Comparison of ENCODE assay signal across 1 cellular context in the genomic region with DNA sequence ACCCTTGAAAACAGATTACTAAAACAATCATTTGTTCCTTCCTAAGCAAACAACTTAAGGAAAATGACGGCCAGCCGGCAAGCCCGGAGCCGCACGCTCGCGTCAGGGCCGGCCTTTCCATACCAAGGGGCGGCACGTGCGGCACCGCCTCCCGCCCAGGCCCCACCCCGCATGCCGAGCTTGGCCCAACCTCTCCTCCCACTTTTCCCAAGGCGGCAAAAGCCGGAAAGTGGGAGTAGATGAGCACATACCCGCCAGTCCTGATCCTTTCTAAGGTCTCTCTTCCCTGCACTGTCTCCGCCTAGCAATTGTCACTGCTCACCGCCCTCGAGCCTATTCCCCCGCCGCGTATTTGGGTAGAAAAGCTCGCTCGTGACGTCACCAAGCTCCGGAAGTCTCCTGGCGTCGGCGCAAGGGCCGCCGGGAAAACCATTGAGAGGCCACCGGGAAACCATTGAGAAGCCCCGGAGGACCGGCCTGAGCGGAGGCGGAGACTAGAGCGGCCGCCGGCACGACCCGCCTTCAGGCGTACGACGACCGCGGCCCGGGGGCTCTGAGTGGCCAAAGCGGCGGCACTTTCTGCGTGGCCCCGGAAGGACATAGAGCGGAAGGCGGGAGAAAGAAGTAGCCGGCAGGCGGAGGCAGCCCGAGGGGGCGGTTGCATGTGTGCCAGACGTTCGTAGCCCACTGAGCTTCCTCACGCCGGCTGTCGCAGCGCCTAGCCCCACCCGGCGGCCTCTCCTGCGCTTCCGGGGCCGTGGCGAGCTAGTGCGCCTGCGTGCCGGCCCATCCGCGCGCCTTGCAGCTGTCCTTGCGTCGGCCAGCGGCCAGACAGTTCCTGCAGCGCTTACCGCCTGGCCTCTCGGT.
TF ChIP-seq lines count a peak whose summit lies in the region.

A gene with protein sequence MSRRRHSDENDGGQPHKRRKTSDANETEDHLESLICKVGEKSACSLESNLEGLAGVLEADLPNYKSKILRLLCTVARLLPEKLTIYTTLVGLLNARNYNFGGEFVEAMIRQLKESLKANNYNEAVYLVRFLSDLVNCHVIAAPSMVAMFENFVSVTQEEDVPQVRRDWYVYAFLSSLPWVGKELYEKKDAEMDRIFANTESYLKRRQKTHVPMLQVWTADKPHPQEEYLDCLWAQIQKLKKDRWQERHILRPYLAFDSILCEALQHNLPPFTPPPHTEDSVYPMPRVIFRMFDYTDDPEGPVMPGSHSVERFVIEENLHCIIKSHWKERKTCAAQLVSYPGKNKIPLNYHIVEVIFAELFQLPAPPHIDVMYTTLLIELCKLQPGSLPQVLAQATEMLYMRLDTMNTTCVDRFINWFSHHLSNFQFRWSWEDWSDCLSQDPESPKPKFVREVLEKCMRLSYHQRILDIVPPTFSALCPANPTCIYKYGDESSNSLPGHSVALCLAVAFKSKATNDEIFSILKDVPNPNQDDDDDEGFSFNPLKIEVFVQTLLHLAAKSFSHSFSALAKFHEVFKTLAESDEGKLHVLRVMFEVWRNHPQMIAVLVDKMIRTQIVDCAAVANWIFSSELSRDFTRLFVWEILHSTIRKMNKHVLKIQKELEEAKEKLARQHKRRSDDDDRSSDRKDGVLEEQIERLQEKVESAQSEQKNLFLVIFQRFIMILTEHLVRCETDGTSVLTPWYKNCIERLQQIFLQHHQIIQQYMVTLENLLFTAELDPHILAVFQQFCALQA (plus strand): TSS at position 830 of the 867 bp plus-strand sequence. CDS start 61 bp downstream, outside the sequence.
A gene (minus strand): TSS at position 377 of the 867 bp plus-strand sequence. CDS start 5,806 bp downstream, outside the sequence.

TF ChIP-seq in K562, 482 proteins besides CTCF, POLR2A, EP300 and RAD21 (continued from another document and continues in another):
- TF ChIP-seq, protein P1, sequence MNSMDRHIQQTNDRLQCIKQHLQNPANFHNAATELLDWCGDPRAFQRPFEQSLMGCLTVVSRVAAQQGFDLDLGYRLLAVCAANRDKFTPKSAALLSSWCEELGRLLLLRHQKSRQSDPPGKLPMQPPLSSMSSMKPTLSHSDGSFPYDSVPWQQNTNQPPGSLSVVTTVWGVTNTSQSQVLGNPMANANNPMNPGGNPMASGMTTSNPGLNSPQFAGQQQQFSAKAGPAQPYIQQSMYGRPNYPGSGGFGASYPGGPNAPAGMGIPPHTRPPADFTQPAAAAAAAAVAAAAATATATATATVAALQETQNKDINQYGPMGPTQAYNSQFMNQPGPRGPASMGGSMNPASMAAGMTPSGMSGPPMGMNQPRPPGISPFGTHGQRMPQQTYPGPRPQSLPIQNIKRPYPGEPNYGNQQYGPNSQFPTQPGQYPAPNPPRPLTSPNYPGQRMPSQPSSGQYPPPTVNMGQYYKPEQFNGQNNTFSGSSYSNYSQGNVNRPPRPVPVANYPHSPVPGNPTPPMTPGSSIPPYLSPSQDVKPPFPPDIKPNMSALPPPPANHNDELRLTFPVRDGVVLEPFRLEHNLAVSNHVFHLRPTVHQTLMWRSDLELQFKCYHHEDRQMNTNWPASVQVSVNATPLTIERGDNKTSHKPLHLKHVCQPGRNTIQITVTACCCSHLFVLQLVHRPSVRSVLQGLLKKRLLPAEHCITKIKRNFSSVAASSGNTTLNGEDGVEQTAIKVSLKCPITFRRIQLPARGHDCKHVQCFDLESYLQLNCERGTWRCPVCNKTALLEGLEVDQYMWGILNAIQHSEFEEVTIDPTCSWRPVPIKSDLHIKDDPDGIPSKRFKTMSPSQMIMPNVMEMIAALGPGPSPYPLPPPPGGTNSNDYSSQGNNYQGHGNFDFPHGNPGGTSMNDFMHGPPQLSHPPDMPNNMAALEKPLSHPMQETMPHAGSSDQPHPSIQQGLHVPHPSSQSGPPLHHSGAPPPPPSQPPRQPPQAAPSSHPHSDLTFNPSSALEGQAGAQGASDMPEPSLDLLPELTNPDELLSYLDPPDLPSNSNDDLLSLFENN (IDR thresholded peaks at IDR 0.05; ENCODE audit: low read depth in 2 of 2, low read length in 2 of 2) = no peak
- TF ChIP-seq ZNF282 (CRISPR knock-in tag; IDR thresholded peaks at IDR 0.05) = no peak
- TF ChIP-seq KLF16 (IDR thresholded peaks at IDR 0.05) = peak; percentile 1; the same call in 1 of the 2 replicates
- TF ChIP-seq OTX1 (CRISPR knock-in tag; IDR thresholded peaks at IDR 0.05) = 0 out of 2 replicates have a peak, but pooled peaks have one; percentile 56
- no peak for TF ChIP-seq TAF15 (IDR thresholded peaks at IDR 0.05; ENCODE audit: low read depth, low read length)
- no peak for TF ChIP-seq ZNF140 (CRISPR knock-in tag; IDR thresholded peaks at IDR 0.05)
- no peak for TF ChIP-seq MEF2A (IDR thresholded peaks at IDR 0.05; ENCODE audit: control insufficient read depth, low read depth, low read length)
- no peak for TF ChIP-seq NR4A1 (CRISPR knock-in tag; IDR thresholded peaks at IDR 0.05)
- TF ChIP-seq NR4A1 (tag; IDR thresholded peaks at IDR 0.05) = no peak
- no peak for TF ChIP-seq ZNF696 (CRISPR knock-in tag; conservative IDR thresholded peaks at IDR 0.05)
- TF ChIP-seq MYNN (IDR thresholded peaks at IDR 0.05) = no peak
- no peak for TF ChIP-seq MYNN (CRISPR knock-in tag; IDR thresholded peaks at IDR 0.05)
- TF ChIP-seq TOE1 (IDR thresholded peaks at IDR 0.05; ENCODE audit: borderline replicate concordance) = peak; percentile 60; the same call in 1 of the 2 replicates
- TF ChIP-seq TOE1 (CRISPR knock-in tag; IDR thresholded peaks at IDR 0.05; ENCODE audit: borderline replicate concordance, low read depth) = no peak
- no peak for TF ChIP-seq ZC3H11A (IDR thresholded peaks at IDR 0.05; ENCODE audit: low read depth, low read length)
- TF ChIP-seq ZBTB1 (CRISPR knock-in tag; IDR thresholded peaks at IDR 0.05; ENCODE audit: borderline replicate concordance, low read depth) = peak; percentile 77; the same call in 1 of the 2 replicates
- peak; percentile 95 for TF ChIP-seq SP2 (IDR thresholded peaks at IDR 0.05; ENCODE audit: extremely low read depth, low read depth, low read length, poor library complexity, severe bottlenecking)
- TF ChIP-seq, protein P2, sequence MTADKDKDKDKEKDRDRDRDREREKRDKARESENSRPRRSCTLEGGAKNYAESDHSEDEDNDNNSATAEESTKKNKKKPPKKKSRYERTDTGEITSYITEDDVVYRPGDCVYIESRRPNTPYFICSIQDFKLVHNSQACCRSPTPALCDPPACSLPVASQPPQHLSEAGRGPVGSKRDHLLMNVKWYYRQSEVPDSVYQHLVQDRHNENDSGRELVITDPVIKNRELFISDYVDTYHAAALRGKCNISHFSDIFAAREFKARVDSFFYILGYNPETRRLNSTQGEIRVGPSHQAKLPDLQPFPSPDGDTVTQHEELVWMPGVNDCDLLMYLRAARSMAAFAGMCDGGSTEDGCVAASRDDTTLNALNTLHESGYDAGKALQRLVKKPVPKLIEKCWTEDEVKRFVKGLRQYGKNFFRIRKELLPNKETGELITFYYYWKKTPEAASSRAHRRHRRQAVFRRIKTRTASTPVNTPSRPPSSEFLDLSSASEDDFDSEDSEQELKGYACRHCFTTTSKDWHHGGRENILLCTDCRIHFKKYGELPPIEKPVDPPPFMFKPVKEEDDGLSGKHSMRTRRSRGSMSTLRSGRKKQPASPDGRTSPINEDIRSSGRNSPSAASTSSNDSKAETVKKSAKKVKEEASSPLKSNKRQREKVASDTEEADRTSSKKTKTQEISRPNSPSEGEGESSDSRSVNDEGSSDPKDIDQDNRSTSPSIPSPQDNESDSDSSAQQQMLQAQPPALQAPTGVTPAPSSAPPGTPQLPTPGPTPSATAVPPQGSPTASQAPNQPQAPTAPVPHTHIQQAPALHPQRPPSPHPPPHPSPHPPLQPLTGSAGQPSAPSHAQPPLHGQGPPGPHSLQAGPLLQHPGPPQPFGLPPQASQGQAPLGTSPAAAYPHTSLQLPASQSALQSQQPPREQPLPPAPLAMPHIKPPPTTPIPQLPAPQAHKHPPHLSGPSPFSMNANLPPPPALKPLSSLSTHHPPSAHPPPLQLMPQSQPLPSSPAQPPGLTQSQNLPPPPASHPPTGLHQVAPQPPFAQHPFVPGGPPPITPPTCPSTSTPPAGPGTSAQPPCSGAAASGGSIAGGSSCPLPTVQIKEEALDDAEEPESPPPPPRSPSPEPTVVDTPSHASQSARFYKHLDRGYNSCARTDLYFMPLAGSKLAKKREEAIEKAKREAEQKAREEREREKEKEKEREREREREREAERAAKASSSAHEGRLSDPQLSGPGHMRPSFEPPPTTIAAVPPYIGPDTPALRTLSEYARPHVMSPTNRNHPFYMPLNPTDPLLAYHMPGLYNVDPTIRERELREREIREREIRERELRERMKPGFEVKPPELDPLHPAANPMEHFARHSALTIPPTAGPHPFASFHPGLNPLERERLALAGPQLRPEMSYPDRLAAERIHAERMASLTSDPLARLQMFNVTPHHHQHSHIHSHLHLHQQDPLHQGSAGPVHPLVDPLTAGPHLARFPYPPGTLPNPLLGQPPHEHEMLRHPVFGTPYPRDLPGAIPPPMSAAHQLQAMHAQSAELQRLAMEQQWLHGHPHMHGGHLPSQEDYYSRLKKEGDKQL (CRISPR knock-in tag; IDR thresholded peaks at IDR 0.05; ENCODE audit: borderline replicate concordance) = 0 out of 2 replicates have a peak, but pooled peaks have one; percentile 94
- TF ChIP-seq GTF2E2 (tag; IDR thresholded peaks at IDR 0.05) = no peak
- no peak; the same call in 1 of the 2 replicates for TF ChIP-seq ZNF263 (CRISPR knock-in tag; IDR thresholded peaks at IDR 0.05; ENCODE audit: borderline replicate concordance)
- TF ChIP-seq MTA1 (IDR thresholded peaks at IDR 0.05; ENCODE audit: borderline replicate concordance) = no peak
- no peak for TF ChIP-seq ZNF830 (CRISPR knock-in tag; IDR thresholded peaks at IDR 0.05)
- TF ChIP-seq, protein P3, sequence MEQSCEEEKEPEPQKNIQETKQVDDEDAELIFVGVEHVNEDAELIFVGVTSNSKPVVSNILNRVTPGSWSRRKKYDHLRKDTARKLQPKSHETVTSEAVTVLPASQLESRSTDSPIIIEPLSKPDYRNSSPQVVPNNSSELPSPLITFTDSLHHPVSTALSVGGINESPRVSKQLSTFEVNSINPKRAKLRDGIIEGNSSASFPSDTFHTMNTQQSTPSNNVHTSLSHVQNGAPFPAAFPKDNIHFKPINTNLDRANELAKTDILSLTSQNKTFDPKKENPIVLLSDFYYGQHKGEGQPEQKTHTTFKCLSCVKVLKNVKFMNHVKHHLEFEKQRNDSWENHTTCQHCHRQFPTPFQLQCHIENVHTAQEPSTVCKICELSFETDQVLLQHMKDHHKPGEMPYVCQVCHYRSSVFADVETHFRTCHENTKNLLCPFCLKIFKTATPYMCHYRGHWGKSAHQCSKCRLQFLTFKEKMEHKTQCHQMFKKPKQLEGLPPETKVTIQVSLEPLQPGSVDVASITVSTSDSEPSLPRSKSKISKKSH (CRISPR knock-in tag; IDR thresholded peaks at IDR 0.05) = no peak
- peak; percentile 6; the same call in 1 of the 2 replicates for TF ChIP-seq ZNF583 (CRISPR knock-in tag; IDR thresholded peaks at IDR 0.05)
- TF ChIP-seq NCOA1 (IDR thresholded peaks at IDR 0.05; ENCODE audit: low read depth) = peak; percentile 65; the same call in 1 of the 2 replicates
- TF ChIP-seq CXXC5 (CRISPR knock-in tag; IDR thresholded peaks at IDR 0.05) = peak; percentile 98
- no peak for TF ChIP-seq BRD9 (IDR thresholded peaks at IDR 0.05; ENCODE audit: low read depth, partially characterized antibody)
- peak; percentile 75 for TF ChIP-seq HCFC1 (IDR thresholded peaks at IDR 0.05; ENCODE audit: low read depth, low read length)
